In genomic region chr10:11548065-11548762, GRCh38 we compare ENCODE assay signal across 16 cellular contexts.
DNase-seq lines count a peak whose midpoint lies in the region; ATAC-seq, FAIRE-seq and TF ChIP-seq lines count a peak whose summit lies in the region.
"Had no signal": no experiment of that assay in that cellular context is flagged by ENCODE, and none has a peak within 500 bp of the region (broad histone marks: within the 10 kb centered on the region; RNA-seq: fewer than 3 reads in every experiment).

No MANE protein-coding gene starts in this region.

- no peaks in the 10 kb centered on the region for H3K36me3 Mint-ChIP-seq in astrocyte (ENCODE audit: low read depth, unreplicated experiment)
- peaks cover 40% of the 10 kb centered on the region for H3K36me3 Mint-ChIP-seq in nephron progenitor cell (ENCODE audit: low read depth)

- POLR2A ChIA-PET in IMR-90 (lab: Charles Lee; ENCODE audit: unreplicated experiment): no interaction called here

- no peak overlapping the region for H2BK15ac ChIP-seq in IMR-90 (ENCODE audit: low read depth, low read length)

- H3K14ac ChIP-seq in IMR-90 (replicated peaks; ENCODE audit: low read depth, low read length): no peak overlapping the region

- H4K5ac ChIP-seq in IMR-90 (ENCODE audit: low read depth, low read length): no peak overlapping the region

- peaks cover 23% of the 10 kb centered on the region for H3K4me1 Mint-ChIP-seq in astrocyte (ENCODE audit: low read depth, unreplicated experiment)
- peaks cover 54% of the 10 kb centered on the region for H3K4me1 Mint-ChIP-seq in nephron progenitor cell

- H3K79me2 ChIP-seq in astrocyte (ENCODE audit: insufficient read depth, low read length): peaks cover 19% of the 10 kb centered on the region

- FAIRE-seq in astrocyte (lab: Jason Lieb, UNC): peak; percentile 23
- FAIRE-seq: HTR-8/SVneo had no signal

- peaks cover 0 to 23% (median 4%) of the 10 kb centered on the region in 11 experiments; a peak in 10 of 22 replicates for H3K9me3 ChIP-seq in BLaER1 treated with 17β-estradiol and CSF1 and Interleukin-3, amounts not matched to agents 10 nM and 100 nM (replicated peaks in 1 of 11)
- no peaks in the 10 kb centered on the region for H3K9me3 ChIP-seq in IMR-90 (ENCODE audit: control insufficient read depth, insufficient read depth, low read length)
- H3K9me3 ChIP-seq in astrocyte (ENCODE audit: insufficient read depth, low read depth, low read length): no peaks in the 10 kb centered on the region
- H3K9me3 ChIP-seq in esophagus squamous epithelium: no peaks in the 10 kb centered on the region
- H3K9me3 ChIP-seq: HAP-1, SJCRH30 had no signal

- no peak overlapping the region for H2BK20ac ChIP-seq in IMR-90 (ENCODE audit: low read depth, low read length)

- H3K4me2 ChIP-seq in BLaER1 treated with 17β-estradiol and CSF1 and Interleukin-3, amounts not matched to agents 10 nM and 100 nM: peak overlapping the region in 7 of 11 experiments; percentile 16 to 56 (median 44); a peak in 11 of 22 replicates
- H3K4me2 ChIP-seq in IMR-90 (ENCODE audit: low read depth, low read length) (no peak overlapping the region), astrocyte (ENCODE audit: low read length) (no peak overlapping the region)

- no peak for TF ChIP-seq POLR2A in IMR-90 (IDR thresholded peaks at IDR 0.05; ENCODE audit: low read depth, low read length)
- TF ChIP-seq POLR2A in esophagus squamous epithelium (IDR thresholded peaks at IDR 0.05): no peak

- H3K27me3 ChIP-seq in BLaER1 treated with 17β-estradiol and CSF1 and Interleukin-3, amounts not matched to agents 10 nM and 100 nM: no peaks in the 10 kb centered on the region
- H3K27me3 ChIP-seq in IMR-90 (ENCODE audit: control insufficient read depth, insufficient read depth, low read length) (no peaks in the 10 kb centered on the region), astrocyte (ENCODE audit: insufficient read depth, low read length) (no peaks in the 10 kb centered on the region), esophagus squamous epithelium (no peaks in the 10 kb centered on the region)
- H3K27me3 ChIP-seq: SJCRH30 had no signal

- H2AFZ ChIP-seq in IMR-90 (replicated peaks; ENCODE audit: low read length, poor library complexity): no peak overlapping the region
- no peak overlapping the region for H2AFZ ChIP-seq in astrocyte (ENCODE audit: low read depth, low read length)

- no TSS peak for BruUV-seq in IMR-90 (replicated peaks; lab: Mats Ljungman, UMichigan)

- H3K27ac Mint-ChIP-seq in astrocyte (ENCODE audit: unreplicated experiment) (no peak overlapping the region), nephron progenitor cell (peak overlapping the region; percentile 41)
- H3K27ac Mint-ChIP-seq: CD4-positive, alpha-beta T cell had no signal

- peak overlapping the region in 2 of 11 experiments; percentile 24 to 26; a peak in 1 of 22 replicates for H3K27ac ChIP-seq in BLaER1 treated with 17β-estradiol and CSF1 and Interleukin-3, amounts not matched to agents 10 nM and 100 nM
- H3K27ac ChIP-seq in IMR-90 (ENCODE audit: insufficient read depth, low read length) (no peak overlapping the region), astrocyte (ENCODE audit: low read depth, low read length) (no peak overlapping the region), esophagus squamous epithelium (no peak overlapping the region)
- H3K27ac ChIP-seq: HL-60, RWPE1, SJCRH30 had no signal

- in situ Hi-C loops in IMR-90 (cut with MboI; ENCODE audit: low sequenced_read_pairs): no loop called here

- H3K9me3 Mint-ChIP-seq in astrocyte (ENCODE audit: unreplicated experiment) (no peaks in the 10 kb centered on the region), nephron progenitor cell (peaks cover 14% of the 10 kb centered on the region)
- H3K9me3 Mint-ChIP-seq: CD4-positive, alpha-beta T cell had no signal

- ATAC-seq in IMR-90 (ENCODE audit: low read depth): no peak
- no peak for ATAC-seq in GM19351 (IDR thresholded peaks at IDR 0.05; ENCODE audit: unreplicated experiment)
- no peak for ATAC-seq in GM18519 (IDR thresholded peaks at IDR 0.05; ENCODE audit: low FRiP score, unreplicated experiment)

- H3K4me3 ChIP-seq in BLaER1 treated with 17β-estradiol and CSF1 and Interleukin-3, amounts not matched to agents 10 nM and 100 nM: no peak overlapping the region
- H3K4me3 ChIP-seq in IMR-90 (ENCODE audit: insufficient read depth, low read depth, low read length): no peak overlapping the region
- H3K4me3 ChIP-seq in astrocyte (ENCODE audit: insufficient read depth, low read depth, low read length): no peak overlapping the region
- no peak overlapping the region for H3K4me3 ChIP-seq in esophagus squamous epithelium
- H3K4me3 ChIP-seq: HAP-1, SJCRH30 had no signal

- H3K79me1 ChIP-seq in IMR-90 (ENCODE audit: low read depth in 1 of 2, low read length in 2 of 2): peaks cover 10 to 34% of the 10 kb centered on the region in 2 experiments

- H3K9ac ChIP-seq in BLaER1 treated with 17β-estradiol and CSF1 and Interleukin-3, amounts not matched to agents 10 nM and 100 nM: no peak overlapping the region
- H3K9ac ChIP-seq in IMR-90 (ENCODE audit: low read depth, low read length) (no peak overlapping the region), astrocyte (ENCODE audit: low read length) (no peak overlapping the region)

- H4K8ac ChIP-seq in IMR-90 (ENCODE audit: low read depth in 2 of 2, low read length in 2 of 2): no peak overlapping the region

- TF ChIP-seq CTCF in IMR-90 (conservative IDR thresholded peaks at IDR 0.05; ENCODE audit: low read depth, low read length): no peak
- TF ChIP-seq CTCF in astrocyte (IDR thresholded peaks at IDR 0.05; ENCODE audit: insufficient read depth, low read depth, low read length): no peak
- TF ChIP-seq CTCF in nephron progenitor cell (IDR thresholded peaks at IDR 0.05): no peak
- no peak for TF ChIP-seq CTCF in esophagus squamous epithelium (IDR thresholded peaks at IDR 0.05)

- no peak overlapping the region for H3K18ac ChIP-seq in IMR-90 (ENCODE audit: low read depth, low read length)

- no peak overlapping the region for H4K91ac ChIP-seq in IMR-90 (ENCODE audit: insufficient read depth, low read depth, low read length)

- H3K4me3 Mint-ChIP-seq in astrocyte (ENCODE audit: unreplicated experiment) (no peak overlapping the region), nephron progenitor cell (no peak overlapping the region)
- H3K4me3 Mint-ChIP-seq: CD4-positive, alpha-beta T cell had no signal

- peaks cover 0 to 23% (median 6%) of the 10 kb centered on the region in 11 experiments; a peak in 7 of 22 replicates for H4K20me1 ChIP-seq in BLaER1 treated with 17β-estradiol and CSF1 and Interleukin-3, amounts not matched to agents 10 nM and 100 nM
- H4K20me1 ChIP-seq in IMR-90 (ENCODE audit: insufficient read depth, low read length) (no peaks in the 10 kb centered on the region; the same call in 1 of the 2 replicates), astrocyte (ENCODE audit: insufficient read depth, low read length) (no peaks in the 10 kb centered on the region)

- no peaks in the 10 kb centered on the region for H3K27me3 Mint-ChIP-seq in astrocyte (ENCODE audit: low read depth, unreplicated experiment)
- H3K27me3 Mint-ChIP-seq in nephron progenitor cell (ENCODE audit: low read depth, poor library complexity): no peaks in the 10 kb centered on the region
- H3K27me3 Mint-ChIP-seq: CD4-positive, alpha-beta T cell had no signal

- H2AK5ac ChIP-seq in IMR-90 (ENCODE audit: low read depth, low read length): no peak overlapping the region

- peaks cover 14 to 65% (median 32%) of the 10 kb centered on the region in 10 experiments; a peak in 19 of 20 replicates for H3K4me1 ChIP-seq in BLaER1 treated with 17β-estradiol and CSF1 and Interleukin-3, amounts not matched to agents 10 nM and 100 nM
- H3K4me1 ChIP-seq in IMR-90 (ENCODE audit: control insufficient read depth, insufficient read depth, low read length) (peaks cover 2% of the 10 kb centered on the region; the same call in 1 of the 2 replicates), astrocyte (ENCODE audit: insufficient read depth, low read length) (peaks cover 18% of the 10 kb centered on the region), esophagus squamous epithelium (peaks cover 0 to 38% (median 5%) of the 10 kb centered on the region in 3 donors)

- CTCF ChIA-PET in IMR-90 (lab: Yijun Ruan, JAX): interaction anchor here (1.7 to 2.3 kb wide), 2 partner anchors 9 to 32 kb away, joined by 3 to 6 read pairs; no protein-coding TSS in a partner anchor

- no peak overlapping the region for H3K23ac ChIP-seq in IMR-90 (ENCODE audit: low read depth, low read length)

- H2BK5ac ChIP-seq in IMR-90 (ENCODE audit: low read depth, low read length, poor library complexity, severe bottlenecking): no peak overlapping the region

- no CpG with 5 or more reads among the region's 1 CpG for WGBS in IMR-90 (ENCODE audit: extremely low coverage in 2 of 2, insufficient read length in 1 of 2), 2 experiments
- WGBS in esophagus squamous epithelium, 2 donors: 92 to 94% methylated on average over 1 of the region's 1 CpG

- H3K36me3 ChIP-seq in BLaER1 treated with 17β-estradiol and CSF1 and Interleukin-3, amounts not matched to agents 10 nM and 100 nM: peaks cover 0 to 8% (median 0%) of the 10 kb centered on the region in 11 experiments; a peak in 2 of 22 replicates
- H3K36me3 ChIP-seq in IMR-90 (ENCODE audit: control insufficient read depth, insufficient read depth, low read length) (no peaks in the 10 kb centered on the region), astrocyte (ENCODE audit: insufficient read depth, low read length) (no peaks in the 10 kb centered on the region), esophagus squamous epithelium (no peaks in the 10 kb centered on the region)
- H3K36me3 ChIP-seq: HAP-1, SJCRH30 had no signal

- TF ChIP-seq RAD21 in IMR-90 (IDR thresholded peaks at IDR 0.05; ENCODE audit: low read length): no peak

- DNase-seq in IMR-90 (no peak), astrocyte (ENCODE audit: low read depth) (no peak), nephron progenitor cell (no peak), esophagus squamous epithelium (lab: John Stamatoyannopoulos, UW) (no peak)
- DNase-seq: CD4-positive, alpha-beta T cell; NCI-H2107; NCI-H345; NCI-H526 had no signal

- intact Hi-C loops in IMR-90 (cut with micrococcal nuclease) (no loop called here), esophagus squamous epithelium (cut with DNase I) (no loop called here)

- H3K56ac ChIP-seq in IMR-90 (ENCODE audit: extremely low read depth, insufficient read depth, low read length): no peak overlapping the region

- H3K4ac ChIP-seq in IMR-90 (ENCODE audit: low read depth, low read length): no peak overlapping the region

- H2BK120ac ChIP-seq in IMR-90 (ENCODE audit: low read depth, low read length): no peak overlapping the region

- dilution Hi-C loops in IMR-90 (cut with HindIII; ENCODE audit: low sequenced_read_pairs, unreplicated experiment): no loop called here

- H2AK9ac ChIP-seq in IMR-90 (replicated peaks; ENCODE audit: low read depth, low read length, poor library complexity): no peak overlapping the region

- H3K9me1 ChIP-seq in IMR-90 (ENCODE audit: insufficient read depth, low read length): peaks cover 7% of the 10 kb centered on the region; the same call in 1 of the 2 replicates

TF ChIP-seq in IMR-90, 13 proteins besides CTCF, POLR2A, EP300 and RAD21 (continues in another document):
- TF ChIP-seq CHD1 (IDR thresholded peaks at IDR 0.05; ENCODE audit: low read depth, low read length): no peak
- TF ChIP-seq BHLHE40 (IDR thresholded peaks at IDR 0.05; ENCODE audit: low read depth, low read length): no peak
- TF ChIP-seq RCOR1 (IDR thresholded peaks at IDR 0.05; ENCODE audit: insufficient replicate concordance, low read length): no peak
- TF ChIP-seq MAFK (IDR thresholded peaks at IDR 0.05; ENCODE audit: low read depth, low read length): peak; percentile 40; the same call in 1 of the 2 replicates

Comparison
In these comparisons a context has a peak if more than half of its experiments do, and no peak if none do; other contexts are left out.
1. H3K4me2 ChIP-seq: peak in BLaER1 treated with 17β-estradiol and CSF1 and Interleukin-3, amounts not matched to agents 10 nM and 100 nM (7 of 11); none in IMR-90 (single experiment) and astrocyte (single experiment).